Comparison of ENCODE assay signal across 20 cellular contexts in genomic region chr3:134710313-134710680, GRCh38. TPM values are rescaled to one million over a fixed set of nuclear protein-coding genes. Genes with fewer than 3 reads are reported as not detected.
DNase-seq lines count a peak whose midpoint lies in the region; ATAC-seq and TF ChIP-seq lines count a peak whose summit lies in the region.
"Had no signal": no experiment of that assay in that cellular context is flagged by ENCODE, and none has a peak within 500 bp of the region (broad histone marks: within the 10 kb centered on the region; RNA-seq: fewer than 3 reads in every experiment).

No MANE protein-coding gene starts in this region.

- H3K4me3 ChIP-seq in right atrium auricular region (no peak overlapping the region), endodermal cell (ENCODE audit: low read length) (no peak overlapping the region), osteoblast (ENCODE audit: insufficient read depth, low read length) (no peak overlapping the region), vagina (no peak overlapping the region)
- H3K4me3 ChIP-seq: HAP-1, Peyer's patch, SJCRH30 had no signal

- H3K9me3 ChIP-seq in right atrium auricular region (no peaks in the 10 kb centered on the region), endodermal cell (ENCODE audit: control insufficient read depth, low read length) (no peaks in the 10 kb centered on the region), osteoblast (ENCODE audit: low read depth, low read length) (no peaks in the 10 kb centered on the region), vagina (no peaks in the 10 kb centered on the region)
- H3K9me3 ChIP-seq: BE2C, HAP-1, Peyer's patch, SJCRH30 had no signal

- no peaks in the 10 kb centered on the region for H3K4me1 Mint-ChIP-seq in endodermal cell

- H3K9me3 Mint-ChIP-seq in endodermal cell = no peaks in the 10 kb centered on the region

- intact Hi-C loops in left ventricle myocardium superior (cut with micrococcal nuclease) (no loop called here), vagina (cut with DNase I) (no loop called here)

- no peak for TF ChIP-seq CTCF in right atrium auricular region (IDR thresholded peaks at IDR 0.05)
- no peak for TF ChIP-seq CTCF in endodermal cell (conservative IDR thresholded peaks at IDR 0.05)
- TF ChIP-seq CTCF in osteoblast (IDR thresholded peaks at IDR 0.05; ENCODE audit: extremely low read depth, low read depth, low read length) = no peak
- TF ChIP-seq CTCF in vagina (IDR thresholded peaks at IDR 0.05) = no peak

- DNase-seq in left ventricle myocardium superior (no peak), right atrium auricular region (ENCODE audit: low spot score) (no peak), endodermal cell (no peak), osteoblast (ENCODE audit: insufficient read length, low spot score, missing footprints) (no peak), vagina (ENCODE audit: extremely low spot score in 2 of 2) (peak in 1 of 2 donors; percentile 64)
- DNase-seq: BE2C, DMS53, GDM1, NCI-H1694, NCI-H2081, NCI-H2171, NCI-H345, Peyer's patch, SJCRH30 had no signal

- no peak overlapping the region for H3K4me2 ChIP-seq in osteoblast (ENCODE audit: insufficient read depth, low read length)

- H3K4me3 Mint-ChIP-seq in endodermal cell = no peak overlapping the region

- H3K79me2 ChIP-seq in osteoblast (ENCODE audit: insufficient read depth, low read length) = no peaks in the 10 kb centered on the region

- no peaks in the 10 kb centered on the region for H3K36me3 Mint-ChIP-seq in endodermal cell (ENCODE audit: low read depth)

- WGBS in endodermal cell (ENCODE audit: insufficient coverage in 1 of 2, insufficient read length in 1 of 2), 2 experiments = 88 to 92% methylated on average over 4 to 6 of the region's 6 CpGs

- H3K36me3 ChIP-seq in right atrium auricular region (no peaks in the 10 kb centered on the region), endodermal cell (ENCODE audit: control insufficient read depth, insufficient read depth, low read length) (no peaks in the 10 kb centered on the region), osteoblast (ENCODE audit: insufficient read depth, low read length) (no peaks in the 10 kb centered on the region), vagina (no peaks in the 10 kb centered on the region)
- H3K36me3 ChIP-seq: BE2C, HAP-1, Peyer's patch, SJCRH30 had no signal

- H4K20me1 ChIP-seq in osteoblast (ENCODE audit: insufficient read depth, low read length) = no peaks in the 10 kb centered on the region

- ATAC-seq in left ventricle myocardium superior (peak; percentile 13), GM19467 (IDR thresholded peaks at IDR 0.05; ENCODE audit: unreplicated experiment) (no peak), HG02970 (IDR thresholded peaks at IDR 0.05; ENCODE audit: low FRiP score, unreplicated experiment) (no peak), GM21529 (IDR thresholded peaks at IDR 0.05; ENCODE audit: unreplicated experiment) (no peak)

- no peak for TF ChIP-seq POLR2A in vagina (IDR thresholded peaks at IDR 0.05)

- H2AFZ ChIP-seq in osteoblast (ENCODE audit: low read length) = peak overlapping the region; percentile 13

- no peak overlapping the region for H3K27ac ChIP-seq in right atrium auricular region
- no peak overlapping the region for H3K27ac ChIP-seq in endodermal cell (ENCODE audit: low read depth, low read length)
- H3K27ac ChIP-seq in osteoblast (ENCODE audit: low read depth, low read length) = peak overlapping the region; percentile 98
- peak overlapping the region; percentile 13 for H3K27ac ChIP-seq in vagina
- H3K27ac ChIP-seq: SJCRH30 had no signal

- no peaks in the 10 kb centered on the region for H3K4me1 ChIP-seq in right atrium auricular region
- no peaks in the 10 kb centered on the region for H3K4me1 ChIP-seq in endodermal cell (ENCODE audit: control insufficient read depth, insufficient read depth, low read length)
- peaks cover 40% of the 10 kb centered on the region for H3K4me1 ChIP-seq in osteoblast (ENCODE audit: insufficient read depth, low read length)
- H3K4me1 ChIP-seq in vagina = peaks cover 10% of the 10 kb centered on the region
- H3K4me1 ChIP-seq: HAP-1, Peyer's patch, SJCRH30 had no signal

- peak overlapping the region; percentile 45 for H3K27ac Mint-ChIP-seq in endodermal cell

- peaks cover 14% of the 10 kb centered on the region for H3K27me3 Mint-ChIP-seq in endodermal cell (ENCODE audit: insufficient read depth)

- no peak overlapping the region for H3K9ac ChIP-seq in endodermal cell (ENCODE audit: extremely low read depth, low read length, poor library complexity, severe bottlenecking)

- H3K27me3 ChIP-seq in right atrium auricular region (no peaks in the 10 kb centered on the region), endodermal cell (ENCODE audit: control insufficient read depth, insufficient read depth, low read length, poor library complexity, severe bottlenecking) (peaks cover 9% of the 10 kb centered on the region), osteoblast (ENCODE audit: insufficient read depth, low read length) (no peaks in the 10 kb centered on the region), vagina (no peaks in the 10 kb centered on the region)
- H3K27me3 ChIP-seq: Peyer's patch had no signal

RNA-seq across cellular contexts. Expression of gene KY, which starts 59.5 kb away (rescaled TPM):
- total RNA-seq in left ventricle myocardium superior (20.6 TPM), right atrium auricular region (under 1 TPM; 0.33 to 0.59 TPM), endodermal cell (not detected), osteoblast (2.1 and 3.6 TPM in 2 replicates), vagina (3.7 TPM)
- 0.14 TPM for polyA plus RNA-seq in endodermal cell (2013, experiment 1 of 2)
- not detected for polyA plus RNA-seq in endodermal cell (2013, experiment 2 of 2)
- total RNA-seq: MCF 10A, OCI-LY7, SJCRH30 had no signal

Comparison
In these comparisons a context has a peak if more than half of its experiments do, and no peak if none do; other contexts are left out.
1. H3K27ac ChIP-seq: peak in osteoblast (single experiment) and vagina (single experiment); none in right atrium auricular region (0 of 2) and endodermal cell (single experiment).